ENCODE assay signal across 21 cellular contexts in the genomic region with DNA sequence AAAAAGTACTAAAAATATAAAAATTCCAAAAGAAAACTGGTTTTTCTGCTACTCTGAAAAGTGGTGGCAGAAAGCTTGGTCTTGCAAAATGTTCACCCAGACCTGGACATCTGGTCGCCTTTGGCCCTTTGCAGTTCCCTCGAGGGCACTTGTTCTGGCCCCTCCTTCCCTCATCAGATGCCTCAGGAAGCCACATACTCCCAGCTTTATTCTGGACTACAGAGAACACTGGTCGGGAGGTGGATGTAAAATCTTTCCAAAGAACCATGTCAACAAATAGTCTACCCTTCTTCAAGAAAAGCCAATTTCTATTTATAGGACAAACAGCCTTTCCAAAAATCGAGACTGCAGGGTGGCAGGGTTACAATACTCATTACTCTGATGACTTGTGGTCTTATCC.
"Had no signal": no experiment of that assay in that cellular context is flagged by ENCODE, and none has a peak within 500 bp of the region (broad histone marks: within the 10 kb centered on the region; RNA-seq: fewer than 3 reads in every experiment).

No MANE protein-coding gene starts in this region.

- H3K4me1 Mint-ChIP-seq: activated B cell treated with CpG ODN at 0.5 μM for 24 hours; activated naive CD8-positive, alpha-beta T cell treated with anti-CD3 and anti-CD28 coated beads, Interleukin-2, amount 10 ng/mL, durations not matched to agents 7 days and 5 days; natural killer cell had no signal

- H3K27ac Mint-ChIP-seq: activated B cell treated with CpG ODN at 0.5 μM for 24 hours; activated CD8-positive, alpha-beta T cell treated with anti-CD3 and anti-CD28 coated beads, Interleukin-2, amount 10 ng/mL, durations not matched to agents 7 days and 5 days; activated naive CD8-positive, alpha-beta T cell treated with anti-CD3 and anti-CD28 coated beads, Interleukin-2, amount 10 ng/mL, durations not matched to agents 7 days and 5 days; activated T-cell treated with anti-CD3 and anti-CD28 coated beads, Interleukin-2, amount 50 U/mL, for 24 hours; activated T-helper 2 cell treated with anti-CD3 and anti-CD28 coated beads, Interferon-gamma antibody, Interleukin-2, Interleukin-4, amounts not matched to agents 10 μg/mL and 5 μg/mL and 100 μg/mL, durations not matched to agents 14 hours and 24 hours and 36 hours; brain; natural killer cell had no signal

- H3K4me2 ChIP-seq: hepatocyte had no signal

- H3K79me2 ChIP-seq: hepatocyte, parathyroid adenoma had no signal

- H3K27me3 ChIP-seq: hepatocyte, sigmoid colon, tibial artery, vagina had no signal

- H3K27me3 Mint-ChIP-seq: activated B cell treated with CpG ODN at 0.5 μM for 24 hours; activated naive CD8-positive, alpha-beta T cell treated with anti-CD3 and anti-CD28 coated beads, Interleukin-2, amount 10 ng/mL, durations not matched to agents 7 days and 5 days; activated T-cell treated with anti-CD3 and anti-CD28 coated beads, Interleukin-2, amount 50 U/mL, for 24 hours; brain had no signal

- DNase-seq: activated B cell treated with CpG ODN at 0.5 μM for 24 hours; activated CD4-positive, alpha-beta T cell treated with anti-CD3 and anti-CD28 coated beads for 48 hours; activated CD8-positive, alpha-beta T cell treated with anti-CD3 and anti-CD28 coated beads, Interleukin-2, amount 10 ng/mL, durations not matched to agents 7 days and 5 days; activated naive CD4-positive, alpha-beta T cell treated with Interleukin-2 at 50 U/mL for 16 hours; activated naive CD8-positive, alpha-beta T cell treated with anti-CD3 and anti-CD28 coated beads, Interleukin-2, amount 10 ng/mL, durations not matched to agents 7 days and 5 days; activated T-cell treated with anti-CD3 and anti-CD28 coated beads, Interleukin-2, amount 50 U/mL, for 24 hours; caudate nucleus; mesendoderm; natural killer cell; sigmoid colon; stimulated activated CD4-positive, alpha-beta T cell treated with anti-CD3 and anti-CD28 coated beads, Interleukin-12 subunit alpha, Interleukin-12 subunit beta, amount 100 ng/mL, for 4 hours; stimulated activated CD4-positive, alpha-beta T cell treated with anti-CD3 and anti-CD28 coated beads, Interleukin-1b, Interleukin-23, amount 100 ng/mL, for 48 hours; stimulated activated naive CD8-positive, alpha-beta T cell treated with anti-CD3 and anti-CD28 coated beads, Interleukin-15, Interleukin-2, amounts not matched to agents 100 U/mL and 50 U/mL, for 24 hours; substantia nigra; T-helper 9 cell had no signal

- H3K4me3 ChIP-seq: hepatocyte, sigmoid colon, tibial artery, vagina had no signal

- H3K36me3 ChIP-seq: sigmoid colon, tibial artery, vagina had no signal

- H3K4me1 ChIP-seq: parathyroid adenoma, vagina had no signal

- H3K4me3 Mint-ChIP-seq: activated B cell treated with CpG ODN at 0.5 μM for 24 hours; activated CD8-positive, alpha-beta T cell treated with anti-CD3 and anti-CD28 coated beads, Interleukin-2, amount 10 ng/mL, durations not matched to agents 7 days and 5 days; activated naive CD8-positive, alpha-beta T cell treated with anti-CD3 and anti-CD28 coated beads, Interleukin-2, amount 10 ng/mL, durations not matched to agents 7 days and 5 days; activated T-cell treated with anti-CD3 and anti-CD28 coated beads, Interleukin-2, amount 50 U/mL, for 24 hours; brain; natural killer cell had no signal

- H3K36me3 Mint-ChIP-seq: activated naive CD8-positive, alpha-beta T cell treated with anti-CD3 and anti-CD28 coated beads, Interleukin-2, amount 10 ng/mL, durations not matched to agents 7 days and 5 days; brain; natural killer cell had no signal

- H3K9me3 ChIP-seq: sigmoid colon, tibial artery, vagina had no signal

- H3K27ac ChIP-seq: hepatocyte, parathyroid adenoma, sigmoid colon, vagina had no signal

- H3K9me3 Mint-ChIP-seq: activated B cell treated with CpG ODN at 0.5 μM for 24 hours, brain had no signal

- H2AFZ ChIP-seq: hepatocyte, parathyroid adenoma had no signal
